19 cellular contexts compared by ENCODE assay signal in the genomic region with DNA sequence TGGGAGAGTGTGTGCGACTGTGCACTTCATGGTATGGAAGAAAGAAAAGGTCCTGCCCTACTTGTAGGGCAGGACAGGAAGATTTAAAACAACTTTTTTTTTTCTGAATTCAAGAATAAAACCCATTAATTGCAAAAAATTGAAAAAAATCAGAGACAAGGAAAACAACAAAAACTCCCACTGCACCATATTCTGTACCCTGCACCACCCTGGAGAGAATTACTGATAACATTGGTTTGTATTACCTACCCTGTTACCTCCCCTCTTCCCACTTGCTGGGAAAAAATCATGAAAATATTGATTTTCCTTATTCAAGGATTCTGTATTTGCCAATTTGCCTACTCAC.
"Had no signal": no experiment of that assay in that cellular context is flagged by ENCODE, and none has a peak within 500 bp of the region (broad histone marks: within the 10 kb centered on the region; RNA-seq: fewer than 3 reads in every experiment).

No MANE protein-coding gene starts in this region.

- FAIRE-seq: frontal cortex, pancreas had no signal

- DNase-seq: activated CD8-positive, alpha-beta memory T cell treated with anti-CD3 and anti-CD28 coated beads, Interleukin-2, amount 50 U/mL, for 4 hours; activated naive CD4-positive, alpha-beta T cell; activated naive CD8-positive, alpha-beta T cell treated with anti-CD3 and anti-CD28 coated beads, Interleukin-2, amount 10 ng/mL, durations not matched to agents 7 days and 5 days; cerebellar nuclear complex; effector memory CD4-positive, alpha-beta T cell; heart right ventricle; left colon; lower lobe of right lung; stimulated activated CD4-positive, alpha-beta T cell treated with anti-CD3 and anti-CD28 coated beads, Interleukin-12 subunit alpha, Interleukin-12 subunit beta, amount 100 ng/mL, for 4 hours; stomach; T-cell; upper lobe of left lung had no signal

- H3K4me3 ChIP-seq: breast epithelium, heart right ventricle, lower lobe of right lung, neural progenitor cell, pancreas, stomach, testis, upper lobe of left lung had no signal

- H3K27ac Mint-ChIP-seq: activated CD4-positive, alpha-beta memory T cell treated with anti-CD3 and anti-CD28 coated beads for 36 hours; activated naive CD8-positive, alpha-beta T cell treated with anti-CD3 and anti-CD28 coated beads, Interleukin-2, amount 10 ng/mL, durations not matched to agents 7 days and 5 days; dendritic cell treated with granulocyte-macrophage colony-stimulating factor and Interleukin-4, amounts not matched to agents 40 ng/mL and 50 ng/mL, for 4 days; neural progenitor cell; T-cell had no signal

- H3K4me1 ChIP-seq: breast epithelium, lower lobe of right lung, pancreas, stomach, testis had no signal

- H3K9me3 ChIP-seq: breast epithelium, heart right ventricle, lower lobe of right lung, pancreas, stomach, testis, upper lobe of left lung had no signal

- H3K9ac ChIP-seq: neural progenitor cell had no signal

- H3K36me3 Mint-ChIP-seq: activated CD4-positive, alpha-beta memory T cell treated with anti-CD3 and anti-CD28 coated beads for 36 hours; activated naive CD8-positive, alpha-beta T cell treated with anti-CD3 and anti-CD28 coated beads, Interleukin-2, amount 10 ng/mL, durations not matched to agents 7 days and 5 days; neural progenitor cell; T-cell had no signal

- H3K27me3 ChIP-seq: heart right ventricle, neural progenitor cell, pancreas, testis, upper lobe of left lung had no signal

- H3K27ac ChIP-seq: breast epithelium, heart right ventricle, lower lobe of right lung, neural progenitor cell, pancreas, stomach, testis had no signal

- H3K27me3 Mint-ChIP-seq: dendritic cell treated with granulocyte-macrophage colony-stimulating factor and Interleukin-4, amounts not matched to agents 40 ng/mL and 50 ng/mL, for 4 days had no signal

- H3K9me3 Mint-ChIP-seq: activated CD4-positive, alpha-beta memory T cell treated with anti-CD3 and anti-CD28 coated beads for 36 hours; activated naive CD8-positive, alpha-beta T cell treated with anti-CD3 and anti-CD28 coated beads, Interleukin-2, amount 10 ng/mL, durations not matched to agents 7 days and 5 days; dendritic cell treated with granulocyte-macrophage colony-stimulating factor and Interleukin-4, amounts not matched to agents 40 ng/mL and 50 ng/mL, for 4 days; neural progenitor cell; T-cell had no signal

- H3K4me2 ChIP-seq: neural progenitor cell had no signal

- H3K4me1 Mint-ChIP-seq: neural progenitor cell, T-cell had no signal

- H3K4me3 Mint-ChIP-seq: activated CD4-positive, alpha-beta memory T cell treated with anti-CD3 and anti-CD28 coated beads for 36 hours; activated naive CD8-positive, alpha-beta T cell treated with anti-CD3 and anti-CD28 coated beads, Interleukin-2, amount 10 ng/mL, durations not matched to agents 7 days and 5 days; dendritic cell treated with granulocyte-macrophage colony-stimulating factor and Interleukin-4, amounts not matched to agents 40 ng/mL and 50 ng/mL, for 4 days; neural progenitor cell; T-cell had no signal

- H3K36me3 ChIP-seq: breast epithelium, neural progenitor cell, pancreas had no signal

- H2AFZ ChIP-seq: neural progenitor cell had no signal
